Comparison of ENCODE assay signal across 15 cellular contexts in the genomic region with DNA sequence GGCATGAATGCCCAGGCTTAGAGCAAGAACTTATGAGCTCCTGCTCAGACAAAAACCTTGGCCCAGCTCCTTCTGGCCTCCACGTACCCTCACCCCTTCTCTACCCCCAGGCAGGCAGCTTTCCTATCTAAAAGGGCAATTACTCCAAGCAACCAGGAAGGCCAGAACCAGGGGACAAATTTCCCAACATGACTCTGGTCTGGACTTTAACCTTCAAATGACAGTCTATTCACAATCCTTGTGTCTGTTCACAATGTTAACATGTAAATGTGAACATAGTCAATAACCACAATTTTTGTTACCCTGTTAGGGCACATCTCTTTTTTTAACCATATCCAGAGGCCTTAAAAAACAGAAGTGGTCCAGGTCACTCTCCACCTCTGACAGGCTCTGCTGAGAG.
"Had no signal": no experiment of that assay in that cellular context is flagged by ENCODE, and none has a peak within 500 bp of the region (broad histone marks: within the 10 kb centered on the region; RNA-seq: fewer than 3 reads in every experiment).

No MANE protein-coding gene starts in this region.

- H3K27ac ChIP-seq: right atrium auricular region, testis had no signal

- H3K4me3 ChIP-seq: right atrium auricular region, smooth muscle cell, testis had no signal

- ATAC-seq: activated T-helper 17 cell treated with anti-CD3 and anti-CD28 coated beads, Interleukin-2, amount 50 U/mL, for 72 hours; natural killer cell; stimulated activated naive CD8-positive, alpha-beta T cell treated with anti-CD3 and anti-CD28 coated beads, Interleukin-15, Interleukin-2, amounts not matched to agents 100 U/mL and 50 U/mL, for 24 hours had no signal

- DNase-seq: activated CD4-positive, CD25-positive, alpha-beta regulatory T cell treated with anti-CD3 and anti-CD28 coated beads, Interleukin-2, amount 50 U/mL, for 72 hours; activated naive CD4-positive, alpha-beta T cell treated with anti-CD3 and anti-CD28 coated beads for 36 hours; activated T-cell treated with anti-CD3 and anti-CD28 coated beads for 4 hours; central memory CD4-positive, alpha-beta T cell; cortex of kidney; effector memory CD4-positive, alpha-beta T cell; foreskin melanocyte; head of caudate nucleus; natural killer cell; nucleus accumbens; stimulated activated naive CD8-positive, alpha-beta T cell treated with anti-CD3 and anti-CD28 coated beads, Interleukin-15, Interleukin-2, amounts not matched to agents 100 U/mL and 50 U/mL, for 24 hours; testis had no signal

- H3K27me3 ChIP-seq: right atrium auricular region, testis had no signal

- H3K36me3 ChIP-seq: right atrium auricular region had no signal

- H3K9me3 ChIP-seq: right atrium auricular region, testis had no signal
